In the genomic region with DNA sequence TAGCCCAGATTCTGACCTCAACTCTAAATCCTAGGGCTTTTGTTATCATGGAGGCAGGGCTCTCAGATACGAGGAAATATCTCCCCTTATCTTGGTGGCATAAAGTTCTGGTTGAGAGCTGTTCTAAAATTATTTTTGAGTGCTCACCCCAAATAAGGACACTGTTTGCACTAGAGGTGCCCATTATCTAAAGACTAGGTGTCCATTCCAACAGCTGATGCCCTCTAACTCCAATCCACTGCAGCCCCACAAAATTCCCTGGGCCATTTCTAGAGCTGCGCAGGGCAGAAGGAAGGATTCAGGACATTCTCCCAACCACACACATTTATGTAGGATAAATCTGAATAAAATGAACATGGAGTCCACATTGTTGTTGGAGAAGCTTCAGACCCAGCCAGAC, we compare ENCODE assay signal across 31 cellular contexts.
"Had no signal": no experiment of that assay in that cellular context is flagged by ENCODE, and none has a peak within 500 bp of the region (broad histone marks: within the 10 kb centered on the region; RNA-seq: fewer than 3 reads in every experiment).

No MANE protein-coding gene starts in this region.

- H3K4me1 ChIP-seq: body of pancreas, breast epithelium had no signal

- H3K27ac ChIP-seq: body of pancreas, brain microvascular endothelial cell, breast epithelium, VCaP had no signal

- H3K9me3 ChIP-seq: body of pancreas, breast epithelium had no signal

- H3K36me3 ChIP-seq: brain microvascular endothelial cell, breast epithelium had no signal

- H3K27me3 ChIP-seq: body of pancreas, brain microvascular endothelial cell had no signal

- H3K4me3 ChIP-seq: body of pancreas, breast epithelium had no signal

- ATAC-seq: activated CD4-positive, alpha-beta T cell treated with anti-CD3 and anti-CD28 coated beads for 36 hours; activated CD4-positive, CD25-positive, alpha-beta regulatory T cell treated with anti-CD3 and anti-CD28 coated beads, Interleukin-2, amount 50 U/mL, for 24 hours; activated CD8-positive, alpha-beta memory T cell treated with anti-CD3 and anti-CD28 coated beads, Interleukin-2, amount 10 ng/mL, durations not matched to agents 7 days and 5 days; activated CD8-positive, alpha-beta T cell treated with anti-CD3 and anti-CD28 coated beads, Interleukin-2, amount 10 ng/mL, durations not matched to agents 7 days and 5 days; activated naive CD8-positive, alpha-beta T cell treated with anti-CD3 and anti-CD28 coated beads, Interleukin-2, amount 50 U/mL, for 24 hours; body of pancreas; WTC11 had no signal

- DNase-seq: activated CD4-positive, alpha-beta memory T cell treated with anti-CD3 and anti-CD28 coated beads, Interleukin-2, amount 10 ng/mL, durations not matched to agents 7 days and 5 days; activated CD4-positive, alpha-beta T cell treated with anti-CD3 and anti-CD28 coated beads for 1 hour; activated CD4-positive, alpha-beta T cell treated with anti-CD3 and anti-CD28 coated beads for 36 hours; activated CD4-positive, alpha-beta T cell treated with anti-CD3 and anti-CD28 coated beads for 48 hours; activated CD4-positive, alpha-beta T cell treated with anti-CD3 and anti-CD28 coated beads, Interleukin-2, amount 10 ng/mL, durations not matched to agents 7 days and 5 days; activated CD4-positive, alpha-beta T cell treated with anti-CD3 and anti-CD28 coated beads, Interleukin-2, amount 50 U/mL, for 48 hours; activated CD4-positive, CD25-positive, alpha-beta regulatory T cell; activated CD8-positive, alpha-beta memory T cell treated with anti-CD3 and anti-CD28 coated beads for 24 hours; activated CD8-positive, alpha-beta memory T cell treated with anti-CD3 and anti-CD28 coated beads, Interleukin-2, amount 10 ng/mL, durations not matched to agents 7 days and 5 days; activated CD8-positive, alpha-beta memory T cell treated with anti-CD3 and anti-CD28 coated beads, Interleukin-2, amount 50 U/mL, for 48 hours; activated CD8-positive, alpha-beta T cell treated with anti-CD3 and anti-CD28 coated beads, Interleukin-2, amount 10 ng/mL, durations not matched to agents 7 days and 5 days; activated effector memory CD4-positive, alpha-beta T cell treated with Interleukin-2 at 50 U/mL for 16 hours; activated gamma-delta T cell; activated naive CD4-positive, alpha-beta T cell treated with anti-CD3 and anti-CD28 coated beads, Interleukin-2, amount 10 ng/mL, durations not matched to agents 7 days and 5 days; activated naive CD4-positive, alpha-beta T cell treated with Interleukin-2 at 50 U/mL for 16 hours; activated naive CD8-positive, alpha-beta T cell treated with anti-CD3 and anti-CD28 coated beads, Interleukin-2, amount 10 ng/mL, durations not matched to agents 7 days and 5 days; activated naive CD8-positive, alpha-beta T cell treated with anti-CD3 and anti-CD28 coated beads, Interleukin-2, amount 50 U/mL, for 24 hours; activated T-cell treated with anti-CD3 and anti-CD28 coated beads, Interleukin-2, amount 50 U/mL, for 24 hours; activated T-cell treated with anti-CD3 and anti-CD28 coated beads, Interleukin-2, amount 50 U/mL, for 48 hours; aorta; body of pancreas; brain microvascular endothelial cell; central memory CD4-positive, alpha-beta T cell; SW 1271; T-helper 1 cell; T-helper 2 cell; T-helper 9 cell had no signal
